15 cellular contexts compared by ENCODE assay signal in genomic region chr5:56587381-56588124, GRCh38.
DNase-seq lines count a peak whose midpoint lies in the region; ATAC-seq and TF ChIP-seq lines count a peak whose summit lies in the region.
"Had no signal": no experiment of that assay in that cellular context is flagged by ENCODE, and none has a peak within 500 bp of the region (broad histone marks: within the 10 kb centered on the region; RNA-seq: fewer than 3 reads in every experiment).

No MANE protein-coding gene starts in this region.

- H3K14ac ChIP-seq in neuronal stem cell (ENCODE audit: low read length): no peak overlapping the region

- intact Hi-C loops in Calu3 (cut with micrococcal nuclease; ENCODE audit: unreplicated experiment): no loop called here
- intact Hi-C loops in activated T-helper 1 cell treated with anti-CD3 and anti-CD28 coated beads, Interleukin-12 subunit alpha, Interleukin-12 subunit beta, Interleukin-2, Interleukin-4 antibody, amounts not matched to agents 30 ng/mL and 10 ng/mL and 1 ng/mL, durations not matched to agents 14 hours and 24 hours and 36 hours (cut with micrococcal nuclease): loop anchor here (5.0 kb wide), 2 partner anchors 105 to 315 kb away; no protein-coding TSS in a partner anchor

- no peaks in the 10 kb centered on the region for H3K36me3 Mint-ChIP-seq in activated T-cell treated with anti-CD3 and anti-CD28 coated beads, Interleukin-2, amount 50 U/mL, for 4 hours (ENCODE audit: insufficient read depth)
- H3K36me3 Mint-ChIP-seq in Calu3 (ENCODE audit: insufficient read depth, unreplicated experiment): no peaks in the 10 kb centered on the region
- H3K36me3 Mint-ChIP-seq in activated T-helper 1 cell treated with anti-CD3 and anti-CD28 coated beads, Interleukin-12 subunit alpha, Interleukin-12 subunit beta, Interleukin-2, Interleukin-4 antibody, amounts not matched to agents 30 ng/mL and 10 ng/mL and 1 ng/mL, durations not matched to agents 14 hours and 24 hours and 36 hours (ENCODE audit: low read depth): peaks cover 20% of the 10 kb centered on the region

- H3K23ac ChIP-seq in neuronal stem cell (ENCODE audit: low read depth, low read length, poor library complexity): no peak overlapping the region

- peak overlapping the region; percentile 40 for H3K18ac ChIP-seq in neuronal stem cell (ENCODE audit: low read length)

- no peak overlapping the region for H4K91ac ChIP-seq in neuronal stem cell (ENCODE audit: low read depth, low read length, poor library complexity)

- no peak for ATAC-seq in activated T-cell treated with anti-CD3 and anti-CD28 coated beads, Interleukin-2, amount 50 U/mL, for 4 hours
- no peak for ATAC-seq in GM18519 (IDR thresholded peaks at IDR 0.05; ENCODE audit: low FRiP score, unreplicated experiment)

- H2BK5ac ChIP-seq in neuronal stem cell (ENCODE audit: low read length): peak overlapping the region; percentile 57

- H3K36me3 ChIP-seq in neuronal stem cell (replicated peaks in 1 of 2; ENCODE audit: control insufficient read depth in 2 of 2, insufficient read depth in 2 of 2, low read length in 2 of 2): no peaks in the 10 kb centered on the region
- H3K36me3 ChIP-seq: esophagus muscularis mucosa had no signal

- H3K4me3 Mint-ChIP-seq in activated T-cell treated with anti-CD3 and anti-CD28 coated beads, Interleukin-2, amount 50 U/mL, for 4 hours: peak overlapping the region; percentile 6
- no peak overlapping the region for H3K4me3 Mint-ChIP-seq in Calu3 (ENCODE audit: low read depth, unreplicated experiment)
- peak overlapping the region; percentile 25 for H3K4me3 Mint-ChIP-seq in activated T-helper 1 cell treated with anti-CD3 and anti-CD28 coated beads, Interleukin-12 subunit alpha, Interleukin-12 subunit beta, Interleukin-2, Interleukin-4 antibody, amounts not matched to agents 30 ng/mL and 10 ng/mL and 1 ng/mL, durations not matched to agents 14 hours and 24 hours and 36 hours

- H3K4me2 ChIP-seq in neuronal stem cell (ENCODE audit: insufficient read depth, low read length, poor library complexity, severe bottlenecking): no peak overlapping the region

- H3K9me3 Mint-ChIP-seq in activated T-cell treated with anti-CD3 and anti-CD28 coated beads, Interleukin-2, amount 50 U/mL, for 4 hours: no peaks in the 10 kb centered on the region
- H3K9me3 Mint-ChIP-seq in Calu3 (ENCODE audit: low read depth, unreplicated experiment): peaks cover 3% of the 10 kb centered on the region
- H3K9me3 Mint-ChIP-seq in activated T-helper 1 cell treated with anti-CD3 and anti-CD28 coated beads, Interleukin-12 subunit alpha, Interleukin-12 subunit beta, Interleukin-2, Interleukin-4 antibody, amounts not matched to agents 30 ng/mL and 10 ng/mL and 1 ng/mL, durations not matched to agents 14 hours and 24 hours and 36 hours: no peaks in the 10 kb centered on the region

- no peak overlapping the region for H2BK15ac ChIP-seq in neuronal stem cell (ENCODE audit: low read length)

- no peaks in the 10 kb centered on the region for H3K27me3 ChIP-seq in neuronal stem cell (ENCODE audit: control insufficient read depth in 3 of 3, insufficient read depth in 3 of 3, low read depth in 1 of 3, low read length in 3 of 3)
- H3K27me3 ChIP-seq: esophagus muscularis mucosa had no signal

- H3K27ac Mint-ChIP-seq in Calu3 (ENCODE audit: unreplicated experiment): peak overlapping the region; percentile 33
- H3K27ac Mint-ChIP-seq in activated T-helper 1 cell treated with anti-CD3 and anti-CD28 coated beads, Interleukin-12 subunit alpha, Interleukin-12 subunit beta, Interleukin-2, Interleukin-4 antibody, amounts not matched to agents 30 ng/mL and 10 ng/mL and 1 ng/mL, durations not matched to agents 14 hours and 24 hours and 36 hours: peak overlapping the region; percentile 66

- H3K27ac ChIP-seq in neuronal stem cell (replicated peaks; ENCODE audit: low read length): no peak overlapping the region

- no peak overlapping the region for H3K4me3 ChIP-seq in neuronal stem cell (ENCODE audit: low read length in 2 of 2)
- no peak overlapping the region for H3K4me3 ChIP-seq in foreskin fibroblast (ENCODE audit: low read depth in 1 of 2, low read length in 2 of 2)

- no peak overlapping the region for H2BK120ac ChIP-seq in neuronal stem cell (ENCODE audit: low read depth, low read length)

- peaks cover 58% of the 10 kb centered on the region for H3K4me1 Mint-ChIP-seq in activated T-cell treated with anti-CD3 and anti-CD28 coated beads, Interleukin-2, amount 50 U/mL, for 4 hours (ENCODE audit: low read depth)
- H3K4me1 Mint-ChIP-seq in Calu3 (ENCODE audit: low read depth, unreplicated experiment): no peaks in the 10 kb centered on the region
- H3K4me1 Mint-ChIP-seq in activated T-helper 1 cell treated with anti-CD3 and anti-CD28 coated beads, Interleukin-12 subunit alpha, Interleukin-12 subunit beta, Interleukin-2, Interleukin-4 antibody, amounts not matched to agents 30 ng/mL and 10 ng/mL and 1 ng/mL, durations not matched to agents 14 hours and 24 hours and 36 hours (ENCODE audit: low read depth): peaks cover 48% of the 10 kb centered on the region

- H3K79me1 ChIP-seq in neuronal stem cell (ENCODE audit: low read depth, low read length): no peaks in the 10 kb centered on the region

- no peak overlapping the region for H3K4ac ChIP-seq in neuronal stem cell (ENCODE audit: low read length)

- no CpG with 5 or more reads among the region's 5 CpGs for WGBS in neuronal stem cell (ENCODE audit: extremely low coverage in 2 of 2, insufficient read length in 2 of 2, insufficient replicate concordance in 1 of 2), 2 donors

- CTCF ChIA-PET in Calu3 (lab: Charles Lee): no interaction called here

- H3K9me3 ChIP-seq in neuronal stem cell (replicated peaks in 1 of 2; ENCODE audit: control insufficient read depth in 2 of 2, insufficient read depth in 1 of 2, low read depth in 1 of 2, low read length in 2 of 2): no peaks in the 10 kb centered on the region

- no peak for TF ChIP-seq CTCF in Calu3 (IDR thresholded peaks at IDR 0.05; ENCODE audit: unreplicated experiment)
- TF ChIP-seq CTCF in foreskin fibroblast (IDR thresholded peaks at IDR 0.05; ENCODE audit: low read depth, low read length): no peak

- H3K27me3 Mint-ChIP-seq in activated T-cell treated with anti-CD3 and anti-CD28 coated beads, Interleukin-2, amount 50 U/mL, for 4 hours (ENCODE audit: low read depth): no peaks in the 10 kb centered on the region
- H3K27me3 Mint-ChIP-seq in Calu3 (ENCODE audit: unreplicated experiment): no peaks in the 10 kb centered on the region
- peaks cover 5% of the 10 kb centered on the region for H3K27me3 Mint-ChIP-seq in activated T-helper 1 cell treated with anti-CD3 and anti-CD28 coated beads, Interleukin-12 subunit alpha, Interleukin-12 subunit beta, Interleukin-2, Interleukin-4 antibody, amounts not matched to agents 30 ng/mL and 10 ng/mL and 1 ng/mL, durations not matched to agents 14 hours and 24 hours and 36 hours (ENCODE audit: insufficient read depth)

- no peak overlapping the region for H4K8ac ChIP-seq in neuronal stem cell (ENCODE audit: low read depth, low read length)

- no peak overlapping the region for H2AFZ ChIP-seq in neuronal stem cell (ENCODE audit: low read length)

- no peak overlapping the region for H2BK12ac ChIP-seq in neuronal stem cell (ENCODE audit: low read length)

- H3K9ac ChIP-seq in neuronal stem cell (ENCODE audit: low read depth, low read length, poor library complexity): no peak overlapping the region

- DNase-seq in activated T-cell treated with anti-CD3 and anti-CD28 coated beads, Interleukin-2, amount 50 U/mL, for 4 hours: no peak
- no peak for DNase-seq in activated T-cell treated with anti-CD3 and anti-CD28 coated beads, Interleukin-2, amount 50 U/mL, for 1 hour
- no peak for DNase-seq in Calu3
- no peak for DNase-seq in activated T-helper 1 cell treated with anti-CD3 and anti-CD28 coated beads, Interleukin-12 subunit alpha, Interleukin-12 subunit beta, Interleukin-2, Interleukin-4 antibody, amounts not matched to agents 30 ng/mL and 10 ng/mL and 1 ng/mL, durations not matched to agents 14 hours and 24 hours and 36 hours (ENCODE audit: low spot score)
- DNase-seq in neuronal stem cell (ENCODE audit: low spot score): no peak
- DNase-seq in foreskin fibroblast: no peak
- DNase-seq in NCI-H774 (lab: John Stamatoyannopoulos, UW): no peak
- DNase-seq: activated CD4-positive, alpha-beta T cell treated with anti-CD3 and anti-CD28 coated beads, Interleukin-2, amount 50 U/mL, for 4 hours; activated naive CD4-positive, alpha-beta T cell; DMS 273 treated with DMSO at 0.1 percent for 48 hours; NCI-H1436 treated with DMSO at 0.1 percent for 48 hours; retina; SHP77 treated with DMSO at 0.1 percent for 48 hours had no signal

- peak overlapping the region; percentile 86 for H2AK5ac ChIP-seq in neuronal stem cell (ENCODE audit: low read depth, low read length)

- no TSS peak for BruUV-seq in Calu3 (replicated peaks; lab: Mats Ljungman, UMichigan)

- peaks cover 0 to 27% of the 10 kb centered on the region in 2 donors for H3K4me1 ChIP-seq in neuronal stem cell (ENCODE audit: control insufficient read depth in 2 of 2, insufficient read depth in 1 of 2, low read depth in 1 of 2, low read length in 2 of 2)
